12 cellular contexts compared by ENCODE assay signal in the genomic region with DNA sequence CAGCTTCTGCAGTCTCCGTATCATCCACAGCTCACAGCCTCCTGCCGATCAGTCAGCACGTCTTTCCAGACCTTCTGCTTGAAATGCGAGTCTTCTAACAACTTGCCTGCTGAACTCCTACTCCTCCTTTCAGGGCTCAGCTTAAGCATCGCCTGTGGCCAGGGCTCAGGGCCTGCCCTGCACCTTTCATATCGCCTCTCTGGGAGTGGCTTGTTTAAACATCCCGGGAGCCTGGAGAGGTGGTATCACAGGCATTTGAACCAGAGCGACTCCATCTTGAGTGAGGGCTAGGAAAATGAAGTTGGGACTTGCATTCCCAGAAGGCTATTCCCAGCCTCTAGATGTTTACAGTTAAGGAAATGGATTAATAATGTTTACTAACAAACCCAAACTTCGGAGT.
"Had no signal": no experiment of that assay in that cellular context is flagged by ENCODE, and none has a peak within 500 bp of the region (broad histone marks: within the 10 kb centered on the region; RNA-seq: fewer than 3 reads in every experiment).

No MANE protein-coding gene starts in this region.

- H3K9me3 ChIP-seq: lower lobe of right lung, mucosa of descending colon, sigmoid colon, thoracic aorta had no signal

- H3K4me3 ChIP-seq: lower lobe of right lung, mucosa of descending colon, sigmoid colon, thoracic aorta had no signal

- ATAC-seq: effector memory CD8-positive, alpha-beta T cell; naive thymus-derived CD8-positive, alpha-beta T cell had no signal

- H3K27me3 ChIP-seq: sigmoid colon had no signal

- H3K36me3 ChIP-seq: lower lobe of right lung, sigmoid colon, thoracic aorta had no signal

- H3K4me1 ChIP-seq: lower lobe of right lung, sigmoid colon had no signal

- H3K27ac ChIP-seq: lower lobe of right lung, thoracic aorta had no signal

- DNase-seq: activated CD4-positive, CD25-positive, alpha-beta regulatory T cell; activated T-cell treated with anti-CD3 and anti-CD28 coated beads, Interleukin-2, amount 50 U/mL, for 1 hour; cortex of kidney; effector memory CD8-positive, alpha-beta T cell; hypothalamus; lower lobe of right lung; mucosa of descending colon; naive thymus-derived CD8-positive, alpha-beta T cell; sigmoid colon; stimulated activated CD4-positive, alpha-beta T cell treated with anti-CD3 and anti-CD28 coated beads, Interleukin-2, amount 100 ng/mL, for 48 hours; T-helper 2 cell had no signal
